23 cellular contexts compared by ENCODE assay signal in genomic region chr9:38110476-38110875, GRCh38. TPM values are rescaled to one million over a fixed set of nuclear protein-coding genes. Genes with fewer than 3 reads are reported as not detected.
"Had no signal": no experiment of that assay in that cellular context is flagged by ENCODE, and none has a peak within 500 bp of the region (broad histone marks: within the 10 kb centered on the region; RNA-seq: fewer than 3 reads in every experiment).

No MANE protein-coding gene starts in this region.

- H3K27ac ChIP-seq: ascending aorta, gastroesophageal sphincter, heart right ventricle, right lobe of liver, skin epidermis, thoracic aorta had no signal

- H3K27ac Mint-ChIP-seq: activated CD4-positive, alpha-beta memory T cell treated with anti-CD3 and anti-CD28 coated beads, Interleukin-2, amount 10 ng/mL, durations not matched to agents 7 days and 5 days; activated CD4-positive, alpha-beta T cell treated with anti-CD3 and anti-CD28 coated beads, Interleukin-2, amount 10 ng/mL, durations not matched to agents 7 days and 5 days; activated naive CD8-positive, alpha-beta T cell treated with anti-CD3 and anti-CD28 coated beads, Interleukin-2, amount 10 ng/mL, durations not matched to agents 7 days and 5 days; brain; mesothelial cell of epicardium; stimulated activated effector memory CD8-positive, alpha-beta T cell treated with anti-CD3 and anti-CD28 coated beads, Interleukin-12 subunit alpha, Interleukin-12 subunit beta, amount 100 ng/mL, for 72 hours; stimulated activated naive CD8-positive, alpha-beta T cell treated with anti-CD3 and anti-CD28 coated beads, Interleukin-15, Interleukin-2, amounts not matched to agents 100 ng/mL and 50 ng/mL, for 24 hours had no signal

- H3K27me3 ChIP-seq: ascending aorta, gastroesophageal sphincter, right lobe of liver had no signal

- H3K36me3 ChIP-seq: ascending aorta, gastroesophageal sphincter, heart right ventricle, right lobe of liver, thoracic aorta had no signal

- H3K9me3 ChIP-seq: ascending aorta, gastroesophageal sphincter, heart right ventricle, right lobe of liver, thoracic aorta had no signal

- H3K36me3 Mint-ChIP-seq: activated naive CD8-positive, alpha-beta T cell treated with anti-CD3 and anti-CD28 coated beads, Interleukin-2, amount 10 ng/mL, durations not matched to agents 7 days and 5 days; brain; mesothelial cell of epicardium; stimulated activated effector memory CD8-positive, alpha-beta T cell treated with anti-CD3 and anti-CD28 coated beads, Interleukin-12 subunit alpha, Interleukin-12 subunit beta, amount 100 ng/mL, for 72 hours had no signal

- H3K4me1 ChIP-seq: ascending aorta, gastroesophageal sphincter, right lobe of liver had no signal

- H3K4me1 Mint-ChIP-seq: activated CD4-positive, alpha-beta memory T cell treated with anti-CD3 and anti-CD28 coated beads, Interleukin-2, amount 10 ng/mL, durations not matched to agents 7 days and 5 days; activated CD4-positive, alpha-beta T cell treated with anti-CD3 and anti-CD28 coated beads, Interleukin-2, amount 10 ng/mL, durations not matched to agents 7 days and 5 days; activated naive CD8-positive, alpha-beta T cell treated with anti-CD3 and anti-CD28 coated beads, Interleukin-2, amount 10 ng/mL, durations not matched to agents 7 days and 5 days; naive B cell; neural crest cell; stimulated activated effector memory CD8-positive, alpha-beta T cell treated with anti-CD3 and anti-CD28 coated beads, Interleukin-12 subunit alpha, Interleukin-12 subunit beta, amount 100 ng/mL, for 72 hours had no signal

- H3K4me3 Mint-ChIP-seq: activated CD4-positive, alpha-beta memory T cell treated with anti-CD3 and anti-CD28 coated beads, Interleukin-2, amount 10 ng/mL, durations not matched to agents 7 days and 5 days; activated CD4-positive, alpha-beta T cell treated with anti-CD3 and anti-CD28 coated beads, Interleukin-2, amount 10 ng/mL, durations not matched to agents 7 days and 5 days; activated naive CD8-positive, alpha-beta T cell treated with anti-CD3 and anti-CD28 coated beads, Interleukin-2, amount 10 ng/mL, durations not matched to agents 7 days and 5 days; brain; mesothelial cell of epicardium; naive B cell; neural crest cell; stimulated activated effector memory CD8-positive, alpha-beta T cell treated with anti-CD3 and anti-CD28 coated beads, Interleukin-12 subunit alpha, Interleukin-12 subunit beta, amount 100 ng/mL, for 72 hours; stimulated activated naive CD8-positive, alpha-beta T cell treated with anti-CD3 and anti-CD28 coated beads, Interleukin-15, Interleukin-2, amounts not matched to agents 100 ng/mL and 50 ng/mL, for 24 hours had no signal

- ATAC-seq: gastroesophageal sphincter; heart right ventricle; right lobe of liver; stimulated activated effector memory CD8-positive, alpha-beta T cell treated with anti-CD3 and anti-CD28 coated beads, Interleukin-12 subunit alpha, Interleukin-12 subunit beta, amount 100 ng/mL, for 72 hours had no signal

- H3K4me3 ChIP-seq: ascending aorta, gastroesophageal sphincter, heart right ventricle, right lobe of liver, skin epidermis, thoracic aorta had no signal

- DNase-seq: activated CD4-positive, alpha-beta memory T cell treated with anti-CD3 and anti-CD28 coated beads, Interleukin-2, amount 10 ng/mL, durations not matched to agents 7 days and 5 days; activated CD4-positive, alpha-beta T cell treated with anti-CD3 and anti-CD28 coated beads for 1 hour; activated CD4-positive, alpha-beta T cell treated with anti-CD3 and anti-CD28 coated beads, Interleukin-2, amount 10 ng/mL, durations not matched to agents 7 days and 5 days; activated effector memory CD4-positive, alpha-beta T cell treated with Interleukin-2 at 50 U/mL for 16 hours; activated naive CD4-positive, alpha-beta T cell treated with Interleukin-2 at 50 U/mL for 16 hours; activated naive CD8-positive, alpha-beta T cell treated with anti-CD3 and anti-CD28 coated beads, Interleukin-2, amount 10 ng/mL, durations not matched to agents 7 days and 5 days; heart right ventricle; mammary epithelial cell; naive B cell; nucleus accumbens; right lobe of liver; stimulated activated CD4-positive, alpha-beta T cell treated with anti-CD3 and anti-CD28 coated beads, Interleukin-4, amount 100 ng/mL, for 24 hours; T-helper 2 cell; trophoblast cell had no signal

- H3K9me3 Mint-ChIP-seq: activated CD4-positive, alpha-beta memory T cell treated with anti-CD3 and anti-CD28 coated beads, Interleukin-2, amount 10 ng/mL, durations not matched to agents 7 days and 5 days; activated CD4-positive, alpha-beta T cell treated with anti-CD3 and anti-CD28 coated beads, Interleukin-2, amount 10 ng/mL, durations not matched to agents 7 days and 5 days; activated naive CD8-positive, alpha-beta T cell treated with anti-CD3 and anti-CD28 coated beads, Interleukin-2, amount 10 ng/mL, durations not matched to agents 7 days and 5 days; mesothelial cell of epicardium; neural crest cell; stimulated activated effector memory CD8-positive, alpha-beta T cell treated with anti-CD3 and anti-CD28 coated beads, Interleukin-12 subunit alpha, Interleukin-12 subunit beta, amount 100 ng/mL, for 72 hours; stimulated activated naive CD8-positive, alpha-beta T cell treated with anti-CD3 and anti-CD28 coated beads, Interleukin-15, Interleukin-2, amounts not matched to agents 100 ng/mL and 50 ng/mL, for 24 hours had no signal

RNA-seq across cellular contexts. Expression of gene SHB, which starts 41.4 kb away (rescaled TPM):
- total RNA-seq: activated CD4-positive, alpha-beta T cell treated with anti-CD3 and anti-CD28 coated beads, Interleukin-2, amount 10 ng/mL, durations not matched to agents 7 days and 5 days had no signal
